1 cellular context compared by ENCODE assay signal in genomic region chr3:189393598-189393997, GRCh38.
TF ChIP-seq lines count a peak whose summit lies in the region.

No MANE protein-coding gene starts in this region.

TF ChIP-seq in HepG2, 621 proteins besides CTCF, POLR2A, EP300 and RAD21 (continued from another document):
- no peak for TF ChIP-seq AKNA (CRISPR knock-in tag; IDR thresholded peaks at IDR 0.05; ENCODE audit: borderline replicate concordance)
- peak; percentile 78 for TF ChIP-seq CEBPG (CRISPR knock-in tag; IDR thresholded peaks at IDR 0.05)
- peak in 1 of 2 experiments; percentile 79; a peak in 2 of 4 replicates for TF ChIP-seq ATF4 (CRISPR knock-in tag; IDR thresholded peaks at IDR 0.05)
- TF ChIP-seq E2F2 (CRISPR knock-in tag; IDR thresholded peaks at IDR 0.05; ENCODE audit: borderline replicate concordance) = no peak
- TF ChIP-seq CEBPB (IDR thresholded peaks at IDR 0.05; ENCODE audit: borderline replicate concordance, low read depth, low read length) = peak; percentile 93
- TF ChIP-seq ETS1 (CRISPR knock-in tag; IDR thresholded peaks at IDR 0.05) = no peak
TF ChIP-seq in HepG2: peak in this region for 3.
